ENCODE assay signal across 8 cellular contexts in genomic region chr5:111224561-111224989, GRCh38. TPM values are rescaled to one million over a fixed set of nuclear protein-coding genes. Genes with fewer than 3 reads are reported as not detected.
DNase-seq lines count a peak whose midpoint lies in the region; ATAC-seq and TF ChIP-seq lines count a peak whose summit lies in the region.

No MANE protein-coding gene starts in this region.

- H4K91ac ChIP-seq in mesenchymal stem cell (ENCODE audit: low read length), result no peak overlapping the region

- peak overlapping the region; percentile 82 for H2BK15ac ChIP-seq in mesenchymal stem cell (ENCODE audit: low read depth, poor library complexity, severe bottlenecking)

- H3K27ac ChIP-seq in mesenchymal stem cell (ENCODE audit: low read length, poor library complexity, severe bottlenecking) (no peak overlapping the region), thoracic aorta (no peak overlapping the region)

- H3K23ac ChIP-seq in mesenchymal stem cell (ENCODE audit: low read length in 2 of 2), result no peak overlapping the region

- H2AFZ ChIP-seq in mesenchymal stem cell (ENCODE audit: low read depth, low read length), result peak overlapping the region; percentile 93

- no peak overlapping the region for H3K4ac ChIP-seq in mesenchymal stem cell (ENCODE audit: low read depth in 1 of 2, low read length in 2 of 2)

- no peak overlapping the region for H2AK5ac ChIP-seq in mesenchymal stem cell (ENCODE audit: low read length, severe bottlenecking)

- no peak overlapping the region for H2BK5ac ChIP-seq in mesenchymal stem cell (ENCODE audit: low read depth, low read length, poor library complexity, severe bottlenecking)

- H3K9me3 ChIP-seq in mesenchymal stem cell (ENCODE audit: control insufficient read depth, low read length) (no peaks in the 10 kb centered on the region), thoracic aorta (no peaks in the 10 kb centered on the region)

- no peak overlapping the region for H2BK120ac ChIP-seq in mesenchymal stem cell (ENCODE audit: low read depth, low read length)

- peak overlapping the region; percentile 73 for H3K4me2 ChIP-seq in mesenchymal stem cell (ENCODE audit: low read length, poor library complexity, severe bottlenecking)

- H3K27me3 ChIP-seq in mesenchymal stem cell (ENCODE audit: control insufficient read depth in 1 of 2, insufficient read depth in 1 of 2, low read length in 2 of 2) (peaks cover 0 to 17% of the 10 kb centered on the region in 2 experiments), thoracic aorta (replicated peaks; ENCODE audit: insufficient read depth) (no peaks in the 10 kb centered on the region)

- no peak overlapping the region for H3K14ac ChIP-seq in mesenchymal stem cell (ENCODE audit: low read length in 2 of 2)

- no peak overlapping the region for H2BK12ac ChIP-seq in mesenchymal stem cell (ENCODE audit: low read length in 2 of 2)

- TF ChIP-seq CTCF in astrocyte of the spinal cord (IDR thresholded peaks at IDR 0.05; ENCODE audit: low read depth, low read length) (no peak), thoracic aorta (IDR thresholded peaks at IDR 0.05) (no peak)

- WGBS in mesenchymal stem cell, result under 1% methylated on average over 21 of the region's 31 CpGs

- DNase-seq in astrocyte of the spinal cord (ENCODE audit: low read depth, low spot score) (no peak), mesenchymal stem cell (no peak), thoracic aorta (ENCODE audit: low spot score) (no peak), OCI-M2 (lab: John Stamatoyannopoulos, UW; ENCODE audit: unreplicated experiment) (no peak), dedifferentiated amniotic fluid mesenchymal stem cell (ENCODE audit: extremely low spot score) (no peak)

- H3K18ac ChIP-seq in mesenchymal stem cell (ENCODE audit: low read depth in 1 of 2, low read length in 2 of 2), result peak overlapping the region in 1 of 2 experiments; percentile 75

- H3K4me1 ChIP-seq in mesenchymal stem cell (ENCODE audit: control insufficient read depth, insufficient read depth, low read depth, low read length), result peaks cover 11% of the 10 kb centered on the region
- peaks cover 5 to 9% of the 10 kb centered on the region in 2 donors for H3K4me1 ChIP-seq in thoracic aorta (ENCODE audit: control insufficient read depth in 1 of 2, low read depth in 2 of 2)

- in situ Hi-C loops in astrocyte of the spinal cord (cut with HindIII; ENCODE audit: low sequenced_read_pairs), result no loop called here

- ATAC-seq in GM21360 (IDR thresholded peaks at IDR 0.05; ENCODE audit: unreplicated experiment) (peak; percentile 21), HG03520 (IDR thresholded peaks at IDR 0.05; ENCODE audit: unreplicated experiment) (peak; percentile 22), thoracic aorta (ENCODE audit: insufficient number of reproducible peaks, low FRiP score, low read depth) (no peak)

- H4K8ac ChIP-seq in mesenchymal stem cell (ENCODE audit: low read length), result peak overlapping the region; percentile 19

- H3K79me1 ChIP-seq in mesenchymal stem cell (replicated peaks; ENCODE audit: low read length, poor library complexity, severe bottlenecking), result no peaks in the 10 kb centered on the region

- H3K4me3 ChIP-seq in GM08714 (ENCODE audit: low read length) (peak overlapping the region; percentile 85), astrocyte of the spinal cord (ENCODE audit: low read depth, low read length) (peak overlapping the region; percentile 62), mesenchymal stem cell (ENCODE audit: insufficient read depth in 1 of 2, low read depth in 1 of 2, low read length in 2 of 2) (peak overlapping the region; percentile 61 to 82), thoracic aorta (peak overlapping the region; percentile 83)

- H3K36me3 ChIP-seq in mesenchymal stem cell (ENCODE audit: control insufficient read depth in 1 of 2, insufficient read depth in 2 of 2, low read depth in 1 of 2, low read length in 2 of 2) (no peaks in the 10 kb centered on the region), thoracic aorta (no peaks in the 10 kb centered on the region)

- peak overlapping the region; percentile 74 for H3K9ac ChIP-seq in mesenchymal stem cell (ENCODE audit: low read length)

RNA-seq across cellular contexts. Expression of gene CAMK4, which starts 0.4 kb away (rescaled TPM):
- polyA plus RNA-seq in mesenchymal stem cell (2013, experiment 1 of 2), result 4.2 TPM
- 4.5 TPM for polyA plus RNA-seq in mesenchymal stem cell (2013, experiment 2 of 2)
- 1 to 10 TPM; 3.8 to 6.6 TPM for total RNA-seq in thoracic aorta
